Comparison of ENCODE assay signal across 8 cellular contexts in the genomic region with DNA sequence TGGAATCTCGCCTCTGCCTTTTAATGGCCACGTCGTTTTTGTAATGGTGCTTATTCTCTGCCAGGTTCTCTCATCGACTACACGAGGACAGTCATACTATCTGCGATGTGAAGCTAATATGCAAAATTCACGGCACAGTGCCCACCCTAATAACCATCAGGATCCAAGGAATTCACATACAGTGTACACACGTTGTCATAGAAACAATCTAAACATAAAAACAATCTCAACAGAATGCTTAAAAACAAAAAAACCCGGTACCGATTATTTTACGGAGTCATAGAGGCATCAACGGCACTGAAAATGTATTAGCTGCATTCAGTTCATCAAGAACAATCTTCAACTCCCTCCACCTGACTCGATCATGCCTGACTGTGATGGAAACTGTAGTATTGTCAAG. TPM values are rescaled to one million over a fixed set of nuclear protein-coding genes. Genes with fewer than 3 reads are reported as not detected.
DNase-seq lines count a peak whose midpoint lies in the region; ATAC-seq and TF ChIP-seq lines count a peak whose summit lies in the region.

No MANE protein-coding gene starts in this region.

- no peaks in the 10 kb centered on the region for H3K27me3 ChIP-seq in SJCRH30
- peaks cover 0 to 13% (median 0%) of the 10 kb centered on the region in 4 donors for H3K27me3 ChIP-seq in esophagus squamous epithelium
- H3K27me3 ChIP-seq in neutrophil: peaks cover 40% of the 10 kb centered on the region

- no peak for DNase-seq in GM12865 (ENCODE audit: low read depth)
- peak in 1 of 2 experiments; percentile 16 for DNase-seq in SJCRH30
- no peak for DNase-seq in esophagus squamous epithelium (lab: John Stamatoyannopoulos, UW)
- DNase-seq in T1000 (lab: John Stamatoyannopoulos, UW): no peak
- DNase-seq in OCI-M2 (lab: John Stamatoyannopoulos, UW; ENCODE audit: unreplicated experiment): no peak
- DNase-seq in stimulated activated CD4-positive, alpha-beta T cell treated with anti-CD3 and anti-CD28 coated beads, Interleukin-15, amount 100 ng/mL, for 24 hours: no peak

- H3K27ac ChIP-seq in SJCRH30 (peak overlapping the region; percentile 63; the same call in 1 of the 2 replicates), esophagus squamous epithelium (peak overlapping the region; percentile 81 to 95 (median 90)), neutrophil (peak overlapping the region; percentile 62)

- H3K4me3 ChIP-seq in GM12865 (ENCODE audit: low read depth, low read length) (peak overlapping the region; percentile 86), SJCRH30 (peak overlapping the region; percentile 69), esophagus squamous epithelium (peak overlapping the region; percentile 36 to 85 (median 62)), neutrophil (ENCODE audit: low read depth in 1 of 2, low read length in 1 of 2) (peak overlapping the region; percentile 61 to 68)

- TF ChIP-seq POLR2A in esophagus squamous epithelium (IDR thresholded peaks at IDR 0.05): no peak

- intact Hi-C loops in esophagus squamous epithelium (cut with DNase I): no loop called here

- peaks cover 3% of the 10 kb centered on the region; the same call in 1 of the 2 replicates for H3K36me3 ChIP-seq in SJCRH30
- H3K36me3 ChIP-seq in esophagus squamous epithelium: peaks cover 0 to 15% (median 4%) of the 10 kb centered on the region in 3 donors
- H3K36me3 ChIP-seq in neutrophil: no peaks in the 10 kb centered on the region

- TF ChIP-seq CTCF in GM12865 (IDR thresholded peaks at IDR 0.05; ENCODE audit: insufficient read depth, low read depth, low read length, missing control alignments) (no peak), esophagus squamous epithelium (IDR thresholded peaks at IDR 0.05) (no peak), neutrophil (IDR thresholded peaks at IDR 0.05) (no peak)

- ATAC-seq in HG02588 (IDR thresholded peaks at IDR 0.05; ENCODE audit: unreplicated experiment): peak; percentile 4

- WGBS in esophagus squamous epithelium, 2 donors: 4 to 7% methylated on average over 13 of the region's 13 CpGs

- H3K4me1 ChIP-seq in SJCRH30: 0 out of 2 replicates have a peak, but pooled peaks cover 3% of the 10 kb centered on the region
- H3K4me1 ChIP-seq in esophagus squamous epithelium: peaks cover 5 to 35% (median 9%) of the 10 kb centered on the region in 3 donors
- H3K4me1 ChIP-seq in neutrophil (ENCODE audit: control insufficient read depth in 1 of 2, insufficient read depth in 1 of 2, low read depth in 1 of 2, low read length in 1 of 2): peaks cover 18 to 20% of the 10 kb centered on the region in 2 experiments

- H3K9me3 ChIP-seq in SJCRH30 (replicated peaks) (no peaks in the 10 kb centered on the region), esophagus squamous epithelium (no peaks in the 10 kb centered on the region), neutrophil (no peaks in the 10 kb centered on the region)

RNA-seq across cellular contexts. Expression of gene MRPS33, which starts 0.7 kb away (rescaled TPM):
- 54.8 and 59.4 TPM in 2 replicates for total RNA-seq in SJCRH30 (2014; rRNA removed; shearing (Covaris generic))
- total RNA-seq in esophagus squamous epithelium: 10 to 100 TPM; 12.7 to 25.2 (median 16.1) TPM

RNA-seq across cellular contexts. Expression of gene TMEM178B, which starts 59.8 kb away (rescaled TPM):
- total RNA-seq in SJCRH30 (2014; rRNA removed; shearing (Covaris generic)): 0.63 and 0.73 TPM in 2 replicates
- total RNA-seq in esophagus squamous epithelium: 1 to 10 TPM in 3 of 4 donors, under 1 TPM in 1; 0.95 to 1.7 (median 1.2) TPM
